ENCODE assay signal across 19 cellular contexts in the genomic region with DNA sequence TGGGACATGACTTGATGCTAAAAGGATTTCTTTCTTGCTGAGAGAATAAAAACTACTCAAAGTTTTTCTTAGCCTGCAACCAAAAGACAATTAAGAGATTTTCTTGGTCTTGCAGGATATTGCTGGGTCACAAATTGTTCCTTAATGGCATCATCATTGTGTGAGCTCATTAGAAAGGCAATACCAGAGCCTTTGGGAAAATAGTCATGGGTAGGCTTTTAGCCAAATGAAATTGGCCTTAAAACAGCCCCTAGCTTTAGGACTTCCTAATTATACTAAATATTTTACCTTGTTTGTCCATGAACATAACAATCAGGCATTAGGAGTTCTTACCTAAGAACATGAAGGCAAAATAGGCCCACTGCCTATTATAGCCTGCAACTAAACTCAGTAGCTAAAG.
"Had no signal": no experiment of that assay in that cellular context is flagged by ENCODE, and none has a peak within 500 bp of the region (broad histone marks: within the 10 kb centered on the region; RNA-seq: fewer than 3 reads in every experiment).

No MANE protein-coding gene starts in this region.

- DNase-seq: activated CD4-positive, alpha-beta memory T cell treated with anti-CD3 and anti-CD28 coated beads, Interleukin-2, amount 10 ng/mL, durations not matched to agents 7 days and 5 days; activated CD4-positive, alpha-beta T cell treated with anti-CD3 and anti-CD28 coated beads for 36 hours; activated gamma-delta T cell treated with Interleukin-2 at 50 U/mL for 16 hours; activated naive CD8-positive, alpha-beta T cell treated with anti-CD3 and anti-CD28 coated beads, Interleukin-2, amount 10 ng/mL, durations not matched to agents 7 days and 5 days; activated T-cell treated with anti-CD3 and anti-CD28 coated beads, Interleukin-2, amount 50 U/mL, for 48 hours; colonic mucosa; effector CD4-positive, alpha-beta T cell; hippocampal formation; kidney glomerular epithelial cell; naive B cell; retina; stimulated activated CD4-positive, alpha-beta T cell treated with anti-CD3 and anti-CD28 coated beads, Interleukin-4, amount 100 ng/mL, for 4 hours; stomach; thyroid gland; WERI-Rb-1 had no signal

- ATAC-seq: activated CD4-positive, alpha-beta T cell treated with anti-CD3 and anti-CD28 coated beads for 36 hours had no signal

- H3K4me3 ChIP-seq: ascending aorta, colonic mucosa, lung, skin epidermis, stomach, thyroid gland, vagina had no signal
